In genomic region chr12:76282744-76283143, GRCh38 we compare ENCODE assay signal across 23 cellular contexts.
DNase-seq lines count a peak whose midpoint lies in the region; ATAC-seq, FAIRE-seq and TF ChIP-seq lines count a peak whose summit lies in the region.
"Had no signal": no experiment of that assay in that cellular context is flagged by ENCODE, and none has a peak within 500 bp of the region (broad histone marks: within the 10 kb centered on the region; RNA-seq: fewer than 3 reads in every experiment).

No MANE protein-coding gene starts in this region.

- ATAC-seq in IMR-90 (ENCODE audit: low read depth) (no peak), right lobe of liver (peak in 3 of 4 donors; percentile 47 to 62 (median 60)), upper lobe of right lung (peak; percentile 49)
- ATAC-seq: CD8-positive, alpha-beta T cell had no signal

- H2BK20ac ChIP-seq in IMR-90 (ENCODE audit: low read depth, low read length), result peak overlapping the region; percentile 78; the same call in 1 of the 2 replicates

- peak overlapping the region; percentile 46; the same call in 1 of the 2 replicates for H4K91ac ChIP-seq in IMR-90 (ENCODE audit: insufficient read depth, low read depth, low read length)

- no peak overlapping the region for H2AK9ac ChIP-seq in IMR-90 (replicated peaks; ENCODE audit: low read depth, low read length, poor library complexity)

- no peak for TF ChIP-seq POLR2A in IMR-90 (IDR thresholded peaks at IDR 0.05; ENCODE audit: low read depth, low read length)
- no peak for TF ChIP-seq POLR2A in right lobe of liver (IDR thresholded peaks at IDR 0.05)
- no peak for TF ChIP-seq POLR2A in tibial nerve (IDR thresholded peaks at IDR 0.05)

- H3K4me3 ChIP-seq in IMR-90 (ENCODE audit: insufficient read depth, low read depth, low read length) (no peak overlapping the region), endodermal cell (ENCODE audit: low read length) (no peak overlapping the region), right lobe of liver (no peak overlapping the region), upper lobe of right lung (no peak overlapping the region), tibial nerve (no peak overlapping the region)
- H3K4me3 ChIP-seq: BLaER1 treated with 17β-estradiol and CSF1 and Interleukin-3, amounts not matched to agents 10 nM and 100 nM had no signal

- H3K27ac Mint-ChIP-seq in endodermal cell, result no peak overlapping the region
- H3K27ac Mint-ChIP-seq: B cell; CD4-positive, alpha-beta T cell; CD8-positive, alpha-beta T cell had no signal

- no peaks in the 10 kb centered on the region for H3K27me3 Mint-ChIP-seq in endodermal cell (ENCODE audit: insufficient read depth)

- H3K9me3 Mint-ChIP-seq in endodermal cell, result no peaks in the 10 kb centered on the region
- H3K9me3 Mint-ChIP-seq: CD4-positive, alpha-beta T cell; CD8-positive, alpha-beta T cell had no signal

- POLR2A ChIA-PET in IMR-90 (lab: Charles Lee; ENCODE audit: unreplicated experiment), result no interaction called here

- no peak for TF ChIP-seq EP300 in tibial nerve (IDR thresholded peaks at IDR 0.05)

- H3K9ac ChIP-seq in IMR-90 (ENCODE audit: low read depth, low read length) (no peak overlapping the region), endodermal cell (ENCODE audit: extremely low read depth, low read length, poor library complexity, severe bottlenecking) (no peak overlapping the region)
- H3K9ac ChIP-seq: BLaER1 treated with 17β-estradiol and CSF1 and Interleukin-3, amounts not matched to agents 10 nM and 100 nM had no signal

- DNase-seq in IMR-90, result no peak
- DNase-seq in endodermal cell, result peak; percentile 13
- peak in 1 of 3 donors; percentile 48 for DNase-seq in right lobe of liver
- no peak for DNase-seq in upper lobe of right lung
- DNase-seq in kidney tubule cell (ENCODE audit: low spot score), result no peak
- DNase-seq in HTR-8/SVneo (ENCODE audit: insufficient read length, low spot score), result no peak
- no peak for DNase-seq in tibial nerve (ENCODE audit: low spot score in 2 of 2)
- DNase-seq: 8988T; AML-193; Caco-2; Calu3; CD4-positive, alpha-beta T cell; CD8-positive, alpha-beta T cell; DMS79 treated with DMSO at 0.1 percent for 48 hours; GF-D8 had no signal

- no peaks in the 10 kb centered on the region; the same call in 1 of the 2 replicates for H4K20me1 ChIP-seq in IMR-90 (ENCODE audit: insufficient read depth, low read length)
- H4K20me1 ChIP-seq: BLaER1 treated with 17β-estradiol and CSF1 and Interleukin-3, amounts not matched to agents 10 nM and 100 nM had no signal

- peak overlapping the region; percentile 74 for H2AK5ac ChIP-seq in IMR-90 (ENCODE audit: low read depth, low read length)

- peak overlapping the region; percentile 43 for H2BK120ac ChIP-seq in IMR-90 (ENCODE audit: low read depth, low read length)

- dilution Hi-C loops in IMR-90 (cut with HindIII; ENCODE audit: low sequenced_read_pairs, unreplicated experiment), result no loop called here

- peak overlapping the region; percentile 76; the same call in 1 of the 3 replicates for H2BK15ac ChIP-seq in IMR-90 (ENCODE audit: low read depth, low read length)

- peak overlapping the region; percentile 65 for H3K23ac ChIP-seq in IMR-90 (ENCODE audit: low read depth, low read length)

- H3K4me1 ChIP-seq in IMR-90 (ENCODE audit: control insufficient read depth, insufficient read depth, low read length), result peaks cover 23% of the 10 kb centered on the region
- peaks cover 8% of the 10 kb centered on the region for H3K4me1 ChIP-seq in endodermal cell (ENCODE audit: control insufficient read depth, insufficient read depth, low read length)
- peaks cover 0 to 45% (median 12%) of the 10 kb centered on the region in 4 donors for H3K4me1 ChIP-seq in right lobe of liver
- no peaks in the 10 kb centered on the region for H3K4me1 ChIP-seq in upper lobe of right lung
- no peaks in the 10 kb centered on the region for H3K4me1 ChIP-seq in tibial nerve

- H3K79me1 ChIP-seq in IMR-90 (ENCODE audit: low read depth in 1 of 2, low read length in 2 of 2), result peaks cover 5 to 32% of the 10 kb centered on the region in 2 experiments; a peak in 2 of 4 replicates

- H4K8ac ChIP-seq in IMR-90 (ENCODE audit: low read depth in 2 of 2, low read length in 2 of 2), result no peak overlapping the region; a peak in 1 of 4 replicates

- TF ChIP-seq RAD21 in IMR-90 (IDR thresholded peaks at IDR 0.05; ENCODE audit: low read length), result no peak

- H3K27ac ChIP-seq in IMR-90 (ENCODE audit: insufficient read depth, low read length) (no peak overlapping the region), endodermal cell (ENCODE audit: low read depth, low read length) (no peak overlapping the region), right lobe of liver (peak overlapping the region in 1 of 3 donors; percentile 8), upper lobe of right lung (no peak overlapping the region), tibial nerve (no peak overlapping the region)
- H3K27ac ChIP-seq: BLaER1 treated with 17β-estradiol and CSF1 and Interleukin-3, amounts not matched to agents 10 nM and 100 nM; C4-2B had no signal

- no peak overlapping the region for H3K56ac ChIP-seq in IMR-90 (ENCODE audit: extremely low read depth, insufficient read depth, low read length)

- no peak overlapping the region for H3K4me2 ChIP-seq in IMR-90 (ENCODE audit: low read depth, low read length)
- H3K4me2 ChIP-seq: BLaER1 treated with 17β-estradiol and CSF1 and Interleukin-3, amounts not matched to agents 10 nM and 100 nM had no signal

- H3K36me3 ChIP-seq in IMR-90 (ENCODE audit: control insufficient read depth, insufficient read depth, low read length) (no peaks in the 10 kb centered on the region), endodermal cell (ENCODE audit: control insufficient read depth, insufficient read depth, low read length) (no peaks in the 10 kb centered on the region), right lobe of liver (no peaks in the 10 kb centered on the region), upper lobe of right lung (no peaks in the 10 kb centered on the region), tibial nerve (no peaks in the 10 kb centered on the region)
- H3K36me3 ChIP-seq: BLaER1 treated with 17β-estradiol and CSF1 and Interleukin-3, amounts not matched to agents 10 nM and 100 nM had no signal

- no peak for FAIRE-seq in HTR-8/SVneo (lab: Jason Lieb, UNC)
- FAIRE-seq: A204.1, D721Med, G401.6, GM12891, GM19239 had no signal

- H3K18ac ChIP-seq in IMR-90 (ENCODE audit: low read depth, low read length), result 0 out of 2 replicates have a peak overlapping the region, but pooled peaks have one; percentile 7

- H3K9me1 ChIP-seq in IMR-90 (ENCODE audit: insufficient read depth, low read length), result peaks cover 16% of the 10 kb centered on the region

- H3K9me3 ChIP-seq in IMR-90 (ENCODE audit: control insufficient read depth, insufficient read depth, low read length) (no peaks in the 10 kb centered on the region), endodermal cell (ENCODE audit: control insufficient read depth, low read length) (no peaks in the 10 kb centered on the region), right lobe of liver (no peaks in the 10 kb centered on the region), upper lobe of right lung (no peaks in the 10 kb centered on the region), tibial nerve (no peaks in the 10 kb centered on the region)
- H3K9me3 ChIP-seq: BLaER1 treated with 17β-estradiol and CSF1 and Interleukin-3, amounts not matched to agents 10 nM and 100 nM; Caco-2 had no signal

- intact Hi-C loops in IMR-90 (cut with micrococcal nuclease) (no loop called here), right lobe of liver (cut with DNase I) (no loop called here), upper lobe of right lung (cut with DNase I) (no loop called here)

- no peak for TF ChIP-seq CTCF in IMR-90 (conservative IDR thresholded peaks at IDR 0.05; ENCODE audit: low read depth, low read length)
- no peak for TF ChIP-seq CTCF in endodermal cell (conservative IDR thresholded peaks at IDR 0.05)
- TF ChIP-seq CTCF in right lobe of liver (IDR thresholded peaks at IDR 0.05), result no peak
- no peak for TF ChIP-seq CTCF in upper lobe of right lung (IDR thresholded peaks at IDR 0.05)
- TF ChIP-seq CTCF in tibial nerve (IDR thresholded peaks at IDR 0.05), result no peak

- peaks cover 9% of the 10 kb centered on the region for H3K4me1 Mint-ChIP-seq in endodermal cell
- H3K4me1 Mint-ChIP-seq: B cell had no signal

- H4K5ac ChIP-seq in IMR-90 (ENCODE audit: low read depth, low read length), result no peak overlapping the region

- H2BK5ac ChIP-seq in IMR-90 (ENCODE audit: low read depth, low read length, poor library complexity, severe bottlenecking), result no peak overlapping the region

- H3K27me3 ChIP-seq in IMR-90 (ENCODE audit: control insufficient read depth, insufficient read depth, low read length) (no peaks in the 10 kb centered on the region), endodermal cell (ENCODE audit: control insufficient read depth, insufficient read depth, low read length, poor library complexity, severe bottlenecking) (no peaks in the 10 kb centered on the region), right lobe of liver (no peaks in the 10 kb centered on the region), upper lobe of right lung (no peaks in the 10 kb centered on the region), tibial nerve (no peaks in the 10 kb centered on the region)
- H3K27me3 ChIP-seq: BLaER1 treated with 17β-estradiol and CSF1 and Interleukin-3, amounts not matched to agents 10 nM and 100 nM had no signal

- no peak overlapping the region for H3K4me3 Mint-ChIP-seq in endodermal cell
- H3K4me3 Mint-ChIP-seq: B cell; CD4-positive, alpha-beta T cell; CD8-positive, alpha-beta T cell had no signal

- no peaks in the 10 kb centered on the region for H3K36me3 Mint-ChIP-seq in endodermal cell (ENCODE audit: low read depth)
- H3K36me3 Mint-ChIP-seq: CD8-positive, alpha-beta T cell had no signal

- peak overlapping the region; percentile 74 for H3K4ac ChIP-seq in IMR-90 (ENCODE audit: low read depth, low read length)

- no TSS peak for BruUV-seq in IMR-90 (replicated peaks; lab: Mats Ljungman, UMichigan)

- no peak overlapping the region for H2AFZ ChIP-seq in IMR-90 (replicated peaks; ENCODE audit: low read length, poor library complexity)

- H3K14ac ChIP-seq in IMR-90 (replicated peaks; ENCODE audit: low read depth, low read length), result 0 out of 2 replicates have a peak overlapping the region, but pooled peaks have one; percentile 40

- in situ Hi-C loops in IMR-90 (cut with MboI; ENCODE audit: low sequenced_read_pairs), result no loop called here

- CTCF ChIA-PET in IMR-90 (lab: Yijun Ruan, JAX), result no interaction called here

TF ChIP-seq in IMR-90, 13 proteins besides CTCF, POLR2A, EP300 and RAD21:
- no peak for TF ChIP-seq MAZ (IDR thresholded peaks at IDR 0.05; ENCODE audit: borderline replicate concordance, low read depth, low read length)
- TF ChIP-seq MXI1 (IDR thresholded peaks at IDR 0.05; ENCODE audit: borderline replicate concordance, low read depth, low read length), result no peak
- TF ChIP-seq FOS (IDR thresholded peaks at IDR 0.05; ENCODE audit: low read depth, low read length), result no peak
